8 cellular contexts compared by ENCODE assay signal in genomic region chr3:25648107-25648535, GRCh38. TPM values are rescaled to one million over a fixed set of nuclear protein-coding genes. Genes with fewer than 3 reads are reported as not detected.
A peak's percentile ranks its signal among the peaks of the same experiment; 100 is the strongest.
DNase-seq lines count a peak whose midpoint lies in the region; ATAC-seq and TF ChIP-seq lines count a peak whose summit lies in the region.

No MANE protein-coding gene starts in this region.

- peaks cover 97% of the 10 kb centered on the region for H3K79me2 ChIP-seq in GM23338 (replicated peaks; ENCODE audit: insufficient read depth)
- H3K79me2 ChIP-seq in KMS-11 (ENCODE audit: insufficient read depth, low read depth), result peaks cover 61% of the 10 kb centered on the region

- H3K9me2 ChIP-seq in GM23338 (ENCODE audit: insufficient read depth), result no peaks in the 10 kb centered on the region

- TF ChIP-seq CTCF in GM23338 (conservative IDR thresholded peaks at IDR 0.05; ENCODE audit: low read depth in 2 of 2), result peak; percentile 97 to 99
- peak; percentile 85 for TF ChIP-seq CTCF in KMS-11 (conservative IDR thresholded peaks at IDR 0.05; ENCODE audit: low read depth, low read length)
- peak; percentile 91 for TF ChIP-seq CTCF in fibroblast of the aortic adventitia (IDR thresholded peaks at IDR 0.05; ENCODE audit: insufficient read depth, low read length)
- peak; percentile 79 for TF ChIP-seq CTCF in thoracic aorta (IDR thresholded peaks at IDR 0.05)

- no peak overlapping the region for H3K4me3 Mint-ChIP-seq in GM23338
- H3K4me3 Mint-ChIP-seq in activated T-cell treated with anti-CD3 and anti-CD28 coated beads, Interleukin-2, amount 50 U/mL, for 72 hours, result no peak overlapping the region

- H3K9ac ChIP-seq in KMS-11, result no peak overlapping the region

- H3K4me3 ChIP-seq in GM23338 (no peak overlapping the region), KMS-11 (IDR thresholded peaks at IDR 0.05; ENCODE audit: insufficient read depth, low read depth, low read length) (no peak overlapping the region), fibroblast of the aortic adventitia (ENCODE audit: low read depth, low read length) (no peak overlapping the region), thoracic aorta (no peak overlapping the region)

- peaks cover 15% of the 10 kb centered on the region for H3K9me3 ChIP-seq in thoracic aorta

- no peak overlapping the region for H3K4me2 ChIP-seq in GM23338
- H3K4me2 ChIP-seq in KMS-11, result no peak overlapping the region; the same call in 1 of the 2 replicates

- peaks cover 15% of the 10 kb centered on the region for H3K9me3 Mint-ChIP-seq in GM23338
- H3K9me3 Mint-ChIP-seq in activated T-cell treated with anti-CD3 and anti-CD28 coated beads, Interleukin-2, amount 50 U/mL, for 72 hours, result peaks cover 0 to 8% of the 10 kb centered on the region in 2 donors

- peaks cover 27% of the 10 kb centered on the region for H3K36me3 Mint-ChIP-seq in GM23338 (ENCODE audit: low read depth)
- H3K36me3 Mint-ChIP-seq in activated T-cell treated with anti-CD3 and anti-CD28 coated beads, Interleukin-2, amount 50 U/mL, for 72 hours (ENCODE audit: insufficient read depth in 2 of 2), result peaks cover 9 to 29% of the 10 kb centered on the region in 2 donors

- H3K27me3 ChIP-seq in GM23338 (ENCODE audit: insufficient read depth) (no peaks in the 10 kb centered on the region), KMS-11 (ENCODE audit: insufficient read depth, low read depth) (no peaks in the 10 kb centered on the region), thoracic aorta (replicated peaks; ENCODE audit: insufficient read depth) (no peaks in the 10 kb centered on the region)

- peaks cover 25% of the 10 kb centered on the region for H3K4me1 Mint-ChIP-seq in GM23338
- peaks cover 31% of the 10 kb centered on the region for H3K4me1 Mint-ChIP-seq in activated T-cell treated with anti-CD3 and anti-CD28 coated beads, Interleukin-2, amount 50 U/mL, for 72 hours (ENCODE audit: low read depth)

- DNase-seq in ELR (ENCODE audit: low read depth), result peak; percentile 84
- peak; percentile 96 for DNase-seq in GM23338 (ENCODE audit: low spot score)
- peak; percentile 85 for DNase-seq in RKO (ENCODE audit: low spot score)
- peak; percentile 83 to 84 for DNase-seq in activated T-cell treated with anti-CD3 and anti-CD28 coated beads, Interleukin-2, amount 50 U/mL, for 72 hours
- peak; percentile 87 for DNase-seq in fibroblast of the aortic adventitia (ENCODE audit: low read depth)
- peak; percentile 58 for DNase-seq in non-pigmented ciliary epithelial cell (ENCODE audit: low read depth)
- peak; percentile 40 for DNase-seq in thoracic aorta (ENCODE audit: low spot score)

- H4K20me1 ChIP-seq in GM23338 (replicated peaks; ENCODE audit: insufficient read depth), result peaks cover 8% of the 10 kb centered on the region
- H4K20me1 ChIP-seq in KMS-11 (ENCODE audit: insufficient read depth), result 0 out of 2 replicates have a peak, but pooled peaks cover 6% of the 10 kb centered on the region

- 0 out of 2 replicates have a peak, but pooled peaks cover 4% of the 10 kb centered on the region for H3K36me3 ChIP-seq in GM23338 (ENCODE audit: insufficient read depth)
- H3K36me3 ChIP-seq in KMS-11 (ENCODE audit: insufficient read depth), result no peaks in the 10 kb centered on the region
- H3K36me3 ChIP-seq in thoracic aorta, result peaks cover 2% of the 10 kb centered on the region

- H3F3A ChIP-seq in GM23338 (replicated peaks; ENCODE audit: low read depth), result no peaks in the 10 kb centered on the region

- H2AFZ ChIP-seq in GM23338, result no peak overlapping the region
- H2AFZ ChIP-seq in KMS-11 (ENCODE audit: low read depth), result no peak overlapping the region

- peak overlapping the region; percentile 85 for H3K27ac Mint-ChIP-seq in GM23338
- H3K27ac Mint-ChIP-seq in activated T-cell treated with anti-CD3 and anti-CD28 coated beads, Interleukin-2, amount 50 U/mL, for 72 hours, result no peak overlapping the region

- peak; percentile 97 for ATAC-seq in GM23338
- ATAC-seq in activated T-cell treated with anti-CD3 and anti-CD28 coated beads, Interleukin-2, amount 50 U/mL, for 72 hours (replicated peaks in 1 of 2), result peak; percentile 88 to 91
- ATAC-seq in thoracic aorta (ENCODE audit: insufficient number of reproducible peaks, low FRiP score, low read depth), result peak; percentile 73

- peaks cover 11% of the 10 kb centered on the region for H3K4me1 ChIP-seq in GM23338 (ENCODE audit: insufficient read depth)
- peaks cover 25% of the 10 kb centered on the region for H3K4me1 ChIP-seq in KMS-11 (ENCODE audit: low read depth, poor library complexity, severe bottlenecking)
- H3K4me1 ChIP-seq in thoracic aorta (ENCODE audit: control insufficient read depth in 1 of 2, low read depth in 2 of 2), result peaks cover 2 to 12% of the 10 kb centered on the region in 2 donors

- no peaks in the 10 kb centered on the region for H3K27me3 Mint-ChIP-seq in GM23338 (ENCODE audit: insufficient read depth, low read depth, poor library complexity)
- no peaks in the 10 kb centered on the region for H3K27me3 Mint-ChIP-seq in activated T-cell treated with anti-CD3 and anti-CD28 coated beads, Interleukin-2, amount 50 U/mL, for 72 hours (ENCODE audit: low read depth)

- H3K27ac ChIP-seq in GM23338 (ENCODE audit: low read depth), result peak overlapping the region; percentile 45; the same call in 1 of the 2 replicates
- H3K27ac ChIP-seq in KMS-11, result no peak overlapping the region; the same call in 1 of the 2 replicates
- H3K27ac ChIP-seq in thoracic aorta, result no peak overlapping the region

TF ChIP-seq in GM23338, 12 proteins besides CTCF, POLR2A, EP300 and RAD21 (continues in another document):
- no peak for TF ChIP-seq ETS1 (IDR thresholded peaks at IDR 0.05)
- TF ChIP-seq NANOG (IDR thresholded peaks at IDR 0.05; ENCODE audit: borderline replicate concordance), result no peak; the same call in 1 of the 2 replicates
- no peak for TF ChIP-seq ZNF331 (CRISPR knock-in tag; IDR thresholded peaks at IDR 0.05; ENCODE audit: low read depth)
- no peak for TF ChIP-seq EZH2 (IDR thresholded peaks at IDR 0.05; ENCODE audit: low read depth, unreplicated experiment)
- TF ChIP-seq POLR2AphosphoS5 (IDR thresholded peaks at IDR 0.05; ENCODE audit: low read depth), result no peak
- no peak for TF ChIP-seq JUNB (IDR thresholded peaks at IDR 0.05; ENCODE audit: unreplicated experiment)

RNA-seq across cellular contexts. Expression of gene TOP2B, which starts 16.6 kb away (rescaled TPM):
- total RNA-seq in GM23338 (2014; rRNA removed; shearing (Covaris generic)), result 167 and 179 TPM in 2 replicates
- polyA plus RNA-seq in GM23338 (2016; fragmentation: Nextera tagmentation; extraction: Ambion mirVana), result 91.1 and 92.0 TPM in 2 replicates
- 100 to 1,000 TPM; 140 to 151 TPM for total RNA-seq in activated T-cell treated with anti-CD3 and anti-CD28 coated beads, Interleukin-2, amount 50 U/mL, for 72 hours
- total RNA-seq in fibroblast of the aortic adventitia (ENCODE audit: low replicate concordance) (76.6 and 176 TPM in 2 replicates), thoracic aorta (10 to 100 TPM; 78.9 to 92.0 TPM)

Comparison
In these comparisons a context has a peak if more than half of its experiments do, and no peak if none do; other contexts are left out.
1. DNase-seq: peak in every context shown above with its lines; median percentile 96 in GM23338; 87 in fibroblast of the aortic adventitia; 85 in RKO; 84 in ELR; 84 in activated T-cell treated with anti-CD3 and anti-CD28 coated beads, Interleukin-2, amount 50 U/mL, for 72 hours; 58 in non-pigmented ciliary epithelial cell; 40 in thoracic aorta.